ENCODE assay signal across 10 cellular contexts in genomic region chr17:19093684-19094075, GRCh38. TPM values are rescaled to one million over a fixed set of nuclear protein-coding genes. Genes with fewer than 3 reads are reported as not detected.
DNase-seq lines count a peak whose midpoint lies in the region; ATAC-seq and TF ChIP-seq lines count a peak whose summit lies in the region.
"Not testable (repeated sequence)": the region's sequence is repeated elsewhere in the genome, so short reads cannot be mapped to it uniquely, and the experiment has no call there.
"Had no signal": no experiment of that assay in that cellular context is flagged by ENCODE, and none has a peak within 500 bp of the region (broad histone marks: within the 10 kb centered on the region; RNA-seq: fewer than 3 reads in every experiment).

No MANE protein-coding gene starts in this region.

- not testable (repeated sequence) for H3K27me3 ChIP-seq in endodermal cell (ENCODE audit: control insufficient read depth, insufficient read depth, low read length, poor library complexity, severe bottlenecking); ovary; tibial artery

- not testable (repeated sequence) for TF ChIP-seq EP300 in ovary (IDR thresholded peaks at IDR 0.05)

- not testable (repeated sequence) for ATAC-seq in Right ventricle myocardium superior (ENCODE audit: poor library complexity)

- not testable (repeated sequence) for H3K9me3 ChIP-seq in endodermal cell (ENCODE audit: control insufficient read depth, low read length); ovary; tibial artery

- H3K36me3 ChIP-seq in endodermal cell (ENCODE audit: control insufficient read depth, insufficient read depth, low read length); ovary; tibial artery: not testable (repeated sequence)

- not testable (repeated sequence) for TF ChIP-seq CTCF in endodermal cell (conservative IDR thresholded peaks at IDR 0.05); ovary (IDR thresholded peaks at IDR 0.05); tibial artery (IDR thresholded peaks at IDR 0.05)

- not testable (repeated sequence) for H3K4me1 Mint-ChIP-seq in endodermal cell

- H3K27me3 Mint-ChIP-seq in endodermal cell (ENCODE audit: insufficient read depth), result not testable (repeated sequence)

- H3K4me1 ChIP-seq in endodermal cell (ENCODE audit: control insufficient read depth, insufficient read depth, low read length); ovary (ENCODE audit: insufficient read depth); tibial artery: not testable (repeated sequence)

- H3K9ac ChIP-seq in endodermal cell (ENCODE audit: extremely low read depth, low read length, poor library complexity, severe bottlenecking), result not testable (repeated sequence)

- DNase-seq in H4 (ENCODE audit: low spot score) (peak; percentile 1), endodermal cell (peak; percentile 28), Right ventricle myocardium superior (peak; percentile 3), left kidney (ENCODE audit: low read depth, low spot score) (peak; percentile 0), ovary (peak in 3 of 5 donors; percentile 9 to 26 (median 13)), tibial artery (peak in 1 of 2 donors; percentile 20)
- peak; percentile 38 for DNase-seq in activated CD8-positive, alpha-beta memory T cell treated with anti-CD3 and anti-CD28 coated beads for 24 hours

- intact Hi-C loops in Right ventricle myocardium superior (cut with DNase I); ovary (cut with DNase I); tibial artery (cut with DNase I; ENCODE audit: low total_unique reads): not testable (repeated sequence)

- not testable (repeated sequence) for H3K9me3 Mint-ChIP-seq in endodermal cell

- not testable (repeated sequence) for H3K27ac ChIP-seq in endodermal cell (ENCODE audit: low read depth, low read length); ovary
- H3K27ac ChIP-seq in tibial artery, result peak overlapping the region; percentile 59 to 67

- TF ChIP-seq POLR2A in ovary (IDR thresholded peaks at IDR 0.05), result not testable (repeated sequence)

- WGBS in endodermal cell (ENCODE audit: insufficient coverage in 1 of 2, insufficient read length in 1 of 2), 2 experiments, result 88 to 89% methylated on average over 2 to 6 of the region's 7 CpGs
- 96 to 98% (median 96%) methylated on average over 5 to 6 of the region's 7 CpGs for WGBS in ovary, 3 donors

- H3K4me3 ChIP-seq in endodermal cell (ENCODE audit: low read length); ovary; tibial artery: not testable (repeated sequence)

- not testable (repeated sequence) for H3K27ac Mint-ChIP-seq in endodermal cell

- H3K36me3 Mint-ChIP-seq in endodermal cell (ENCODE audit: low read depth), result not testable (repeated sequence)

- not testable (repeated sequence) for H3K4me3 Mint-ChIP-seq in endodermal cell

RNA-seq across cellular contexts. Expression of gene GRAPL, which starts 33.7 kb away (rescaled TPM):
- total RNA-seq in H4 (2014; rRNA removed; shearing (Covaris generic)), result not detected in 2 replicates
- total RNA-seq in endodermal cell (under 1 TPM in 1 of 2 donors, not detected in 1; 0.53 TPM), Right ventricle myocardium superior (1.5 TPM), ovary (1 to 10 TPM in 5 of 7 donors, under 1 TPM in 1, not detected in 1; 0.76 to 5.1 (median 1.8) TPM)
- not detected for polyA plus RNA-seq in endodermal cell (2013, experiment 1 of 2)
- polyA plus RNA-seq in endodermal cell (2013, experiment 2 of 2), result 0.54 TPM
- 1 to 10 TPM; 1.0 to 3.6 TPM for polyA plus RNA-seq in ovary
- total RNA-seq: A673, MCF 10A, PC-3 had no signal

RNA-seq across cellular contexts. Expression of gene GRAP, which starts 46.9 kb away (rescaled TPM):
- 0.23 TPM in 1 of 2 replicates, not detected in the other for total RNA-seq in H4 (2014; rRNA removed; shearing (Covaris generic))
- total RNA-seq in endodermal cell, result under 1 TPM in 1 of 2 donors, not detected in 1; 0.15 TPM
- 1.1 TPM for polyA plus RNA-seq in endodermal cell (2013, experiment 1 of 2)
- polyA plus RNA-seq in endodermal cell (2013, experiment 2 of 2), result 0.33 TPM
- total RNA-seq in Right ventricle myocardium superior, result 2.0 TPM
- total RNA-seq in ovary, result 1 to 10 TPM in 6 of 7 donors, under 1 TPM in 1; 0.61 to 5.7 (median 2.5) TPM
- polyA plus RNA-seq in ovary, result 1 to 10 TPM; 1.9 to 7.2 TPM
- total RNA-seq: MCF 10A, PC-3 had no signal
